ENCODE assay signal across 10 cellular contexts in genomic region chr20:3901028-3901746, GRCh38. TPM values are rescaled to one million over a fixed set of nuclear protein-coding genes. Genes with fewer than 3 reads are reported as not detected.
DNase-seq lines count a peak whose midpoint lies in the region; ATAC-seq and TF ChIP-seq lines count a peak whose summit lies in the region.
"Had no signal": no experiment of that assay in that cellular context is flagged by ENCODE, and none has a peak within 500 bp of the region (broad histone marks: within the 10 kb centered on the region; RNA-seq: fewer than 3 reads in every experiment).

No MANE protein-coding gene starts in this region.

- H2AK5ac ChIP-seq in mesendoderm (ENCODE audit: low read length) = no peak overlapping the region

- no peak overlapping the region for H2BK5ac ChIP-seq in mesendoderm (ENCODE audit: low read length)

- H2AFZ ChIP-seq in DND-41 (ENCODE audit: low read depth, low read length) (no peak overlapping the region), PC-9 (no peak overlapping the region)

- H3K9me3 ChIP-seq in DND-41 (ENCODE audit: insufficient read depth, low read length, severe bottlenecking) (no peaks in the 10 kb centered on the region), PC-9 (ENCODE audit: insufficient read depth, low read depth) (no peaks in the 10 kb centered on the region)

- ATAC-seq in DND-41 (ENCODE audit: insufficient read depth, low read depth) (no peak), HG03442 (IDR thresholded peaks at IDR 0.05; ENCODE audit: unreplicated experiment) (no peak), GM18867 (IDR thresholded peaks at IDR 0.05; ENCODE audit: unreplicated experiment) (no peak)
- ATAC-seq: foreskin keratinocyte had no signal

- H3K4ac ChIP-seq in mesendoderm (ENCODE audit: low read depth, low read length) = no peak overlapping the region

- no peak overlapping the region for H2BK15ac ChIP-seq in mesendoderm (replicated peaks; ENCODE audit: low read depth)

- no peak overlapping the region for H3K18ac ChIP-seq in mesendoderm (ENCODE audit: low read length)

- H3K27me3 ChIP-seq in DND-41 (ENCODE audit: insufficient read depth, low read length, poor library complexity) = no peaks in the 10 kb centered on the region
- H3K27me3 ChIP-seq in PC-9 (ENCODE audit: insufficient read depth, low read depth) = no peaks in the 10 kb centered on the region
- H3K27me3 ChIP-seq in mesendoderm (ENCODE audit: insufficient read depth, low read length, poor library complexity) = no peaks in the 10 kb centered on the region
- H3K27me3 ChIP-seq: foreskin keratinocyte had no signal

- H3K27ac ChIP-seq in DND-41 (ENCODE audit: low read length) = no peak overlapping the region
- H3K27ac ChIP-seq in PC-9 = peak overlapping the region; percentile 24
- H3K27ac ChIP-seq in coronary artery = peak overlapping the region in 1 of 2 donors; percentile 27
- no peak overlapping the region for H3K27ac ChIP-seq in mesendoderm (ENCODE audit: low read depth, low read length)
- H3K27ac ChIP-seq: foreskin keratinocyte had no signal

- H3K4me1 ChIP-seq in DND-41 (ENCODE audit: insufficient read depth, low read length) (peaks cover 12% of the 10 kb centered on the region), PC-9 (replicated peaks; ENCODE audit: insufficient read depth) (peaks cover 17% of the 10 kb centered on the region), mesendoderm (ENCODE audit: control insufficient read depth, low read depth, low read length) (peaks cover 3% of the 10 kb centered on the region)

- H3K79me2 ChIP-seq in DND-41 (ENCODE audit: insufficient read depth, low read length) = peaks cover 100% of the 10 kb centered on the region
- H3K79me2 ChIP-seq in PC-9 (ENCODE audit: low read depth) = peaks cover 100% of the 10 kb centered on the region
- peaks cover 80% of the 10 kb centered on the region for H3K79me2 ChIP-seq in mesendoderm (ENCODE audit: control insufficient read depth, insufficient read depth, low read length)

- H3F3A ChIP-seq in PC-9 (ENCODE audit: insufficient read depth, low read depth) = peaks cover 49% of the 10 kb centered on the region

- H4K8ac ChIP-seq in mesendoderm (ENCODE audit: low read depth, low read length) = no peak overlapping the region

- H4K20me1 ChIP-seq in DND-41 (ENCODE audit: insufficient read depth, low read length) (peaks cover 86% of the 10 kb centered on the region), PC-9 (ENCODE audit: insufficient read depth) (peaks cover 100% of the 10 kb centered on the region)

- intact Hi-C loops in PC-9 (cut with micrococcal nuclease; ENCODE audit: unreplicated experiment) = no loop called here

- WGBS in mesendoderm (ENCODE audit: extremely low coverage, insufficient coverage, low lambda C conversion rate) = no CpG with 5 or more reads among the region's 3 CpGs

- POLR2A ChIA-PET in PC-9 (lab: Charles Lee; ENCODE audit: unreplicated experiment) = interaction anchor here (0.6 kb wide), 1 partner anchor 48 kb away, joined by 4 read pairs; no protein-coding TSS in a partner anchor

- H3K36me3 ChIP-seq in DND-41 (ENCODE audit: insufficient read depth, low read length) (peaks cover 19% of the 10 kb centered on the region), PC-9 (ENCODE audit: low read depth) (0 out of 2 replicates have a peak, but pooled peaks cover 7% of the 10 kb centered on the region), mesendoderm (ENCODE audit: control insufficient read depth, insufficient read depth, low read length) (no peaks in the 10 kb centered on the region)

- no peak overlapping the region for H3K23ac ChIP-seq in mesendoderm (ENCODE audit: low read length)

- H2BK120ac ChIP-seq in mesendoderm (ENCODE audit: low read depth, low read length) = no peak overlapping the region

- H3K79me1 ChIP-seq in mesendoderm (ENCODE audit: low read length) = no peaks in the 10 kb centered on the region

- H3K4me3 ChIP-seq in DND-41 (ENCODE audit: low read depth in 1 of 2, low read length in 2 of 2) = no peak overlapping the region
- no peak overlapping the region for H3K4me3 ChIP-seq in PC-9
- peak overlapping the region; percentile 0 for H3K4me3 ChIP-seq in coronary artery
- no peak overlapping the region for H3K4me3 ChIP-seq in mesendoderm (ENCODE audit: low read length)

- BruUV-seq in PC-9 (replicated peaks; lab: Mats Ljungman, UMichigan) = no TSS peak

- CTCF ChIA-PET in PC-9 (lab: Charles Lee) = interaction anchor here (0.6 kb wide), 1 partner anchor 56 kb away, joined by 3 read pairs; no protein-coding TSS in a partner anchor

- TF ChIP-seq CTCF in DND-41 (IDR thresholded peaks at IDR 0.05; ENCODE audit: borderline replicate concordance, extremely low read depth, low read length, poor library complexity, severe bottlenecking) (no peak), PC-9 (conservative IDR thresholded peaks at IDR 0.05) (no peak), coronary artery (IDR thresholded peaks at IDR 0.05) (no peak)

- H3K9me2 ChIP-seq in PC-9 (ENCODE audit: insufficient read depth) = no peaks in the 10 kb centered on the region

- DNase-seq in DND-41 (no peak), PC-9 (no peak), coronary artery (ENCODE audit: low spot score) (no peak), pons (ENCODE audit: low spot score) (peak; percentile 75), retina (no peak), mesendoderm (no peak)
- DNase-seq: foreskin keratinocyte, NCI-H526 treated with DMSO at 0.1 percent for 48 hours had no signal

- 0 out of 2 replicates have a peak overlapping the region, but pooled peaks have one; percentile 3 for H3K4me2 ChIP-seq in DND-41 (ENCODE audit: insufficient read depth, low read length)
- H3K4me2 ChIP-seq in PC-9 = no peak overlapping the region
- no peak overlapping the region for H3K4me2 ChIP-seq in mesendoderm (ENCODE audit: low read length)

- no peak overlapping the region for H4K5ac ChIP-seq in mesendoderm (ENCODE audit: low read length)

- H3K9ac ChIP-seq in DND-41 (ENCODE audit: low read depth, low read length) = no peak overlapping the region
- no peak overlapping the region for H3K9ac ChIP-seq in mesendoderm (ENCODE audit: low read length)

- H3K56ac ChIP-seq in mesendoderm (ENCODE audit: low read length) = no peak overlapping the region

RNA-seq across cellular contexts. Expression of gene PANK2, which starts 12.0 kb away (rescaled TPM):
- total RNA-seq in PC-9 (2021) = 51.6 and 54.5 TPM in 2 replicates
- 24.8 TPM for polyA plus RNA-seq in mesendoderm (2013, experiment 1 of 2)
- polyA plus RNA-seq in mesendoderm (2013, experiment 2 of 2) = 25.0 TPM

RNA-seq across cellular contexts. Expression of gene MAVS, which starts 54.6 kb away (rescaled TPM):
- total RNA-seq in PC-9 (2021) = 53.6 and 61.3 TPM in 2 replicates
- polyA plus RNA-seq in mesendoderm (2013, experiment 1 of 2) = 8.3 TPM
- polyA plus RNA-seq in mesendoderm (2013, experiment 2 of 2) = 8.5 TPM
